ENCODE assay signal across 20 cellular contexts in the genomic region with DNA sequence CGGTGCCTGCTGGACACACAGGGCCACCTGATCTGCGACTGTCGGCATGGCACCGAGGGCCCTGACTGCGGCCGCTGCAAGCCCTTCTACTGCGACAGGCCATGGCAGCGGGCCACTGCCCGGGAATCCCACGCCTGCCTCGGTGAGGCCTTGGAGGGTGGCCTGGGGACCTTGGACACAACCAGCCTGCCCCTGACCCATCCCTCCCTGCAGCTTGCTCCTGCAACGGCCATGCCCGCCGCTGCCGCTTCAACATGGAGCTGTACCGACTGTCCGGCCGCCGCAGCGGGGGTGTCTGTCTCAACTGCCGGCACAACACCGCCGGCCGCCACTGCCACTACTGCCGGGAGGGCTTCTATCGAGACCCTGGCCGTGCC. TPM values are rescaled to one million over a fixed set of nuclear protein-coding genes. Genes with fewer than 3 reads are reported as not detected.
DNase-seq lines count a peak whose midpoint lies in the region; ATAC-seq, FAIRE-seq and TF ChIP-seq lines count a peak whose summit lies in the region.
"Had no signal": no experiment of that assay in that cellular context is flagged by ENCODE, and none has a peak within 500 bp of the region (broad histone marks: within the 10 kb centered on the region; RNA-seq: fewer than 3 reads in every experiment).

No MANE protein-coding gene starts in this region.

- H4K20me1 ChIP-seq in H1 (replicated peaks in 1 of 2; ENCODE audit: control insufficient read depth in 1 of 2, insufficient read depth in 2 of 2, low read length in 2 of 2) = peaks cover 2 to 18% of the 10 kb centered on the region in 2 experiments

- POLR2A ChIA-PET in H1 (lab: Charles Lee; ENCODE audit: partially characterized antibody) = interaction anchor here (1.0 to 3.5 kb wide), 5 partner anchors 13 to 317 kb away, joined by 3 to 20 read pairs (median 3); a partner anchor contains a TSS

- no peak overlapping the region for H2AFZ ChIP-seq in H1 (ENCODE audit: low read length)
- H2AFZ ChIP-seq: GM23248 had no signal

- H3K4me3 Mint-ChIP-seq in IgD-negative memory B cell = peak overlapping the region in 3 of 4 donors; percentile 12 to 73 (median 38)
- H3K4me3 Mint-ChIP-seq: CD4-positive, alpha-beta T cell had no signal

- no peak for TF ChIP-seq RAD21 in H1 (IDR thresholded peaks at IDR 0.05 in 1 of 2, conservative IDR thresholded peaks at IDR 0.05 in 1 of 2; ENCODE audit: low read depth in 2 of 2, low read length in 2 of 2)

- peaks cover 5% of the 10 kb centered on the region; the same call in 1 of the 2 replicates for H3K79me1 ChIP-seq in H1 (ENCODE audit: low read depth, low read length)

- H3K9me3 Mint-ChIP-seq in IgD-negative memory B cell = no peaks in the 10 kb centered on the region
- H3K9me3 Mint-ChIP-seq: CD4-positive, alpha-beta T cell; stimulated activated naive B cell treated with anti-CD40 and anti-IgM and Interleukin-4, amounts not matched to agents 10 μg/mL and 1 μg/mL and 100 μg/mL, for 72 hours had no signal

- H3K36me3 ChIP-seq in H1 (ENCODE audit: control insufficient read depth in 2 of 4, insufficient read depth in 4 of 4, low read length in 3 of 4) = no peaks in the 10 kb centered on the region
- H3K36me3 ChIP-seq: gastroesophageal sphincter, SJCRH30, thyroid gland had no signal

- H2BK12ac ChIP-seq in H1 (ENCODE audit: low read depth, low read length) = peak overlapping the region; percentile 53; the same call in 1 of the 2 replicates

- no peak for FAIRE-seq in H1 (lab: Jason Lieb, UNC)

- H3K4me2 ChIP-seq in H1 (ENCODE audit: insufficient read depth in 1 of 2, low read depth in 2 of 2, low read length in 2 of 2) = peak overlapping the region in 1 of 2 experiments; percentile 75; a peak in 2 of 4 replicates

- peak overlapping the region; percentile 69 for H3K4ac ChIP-seq in H1 (replicated peaks; ENCODE audit: insufficient read length, low read depth, low read length)

- peak overlapping the region; percentile 95 for H3K27ac ChIP-seq in 22Rv1
- no peak overlapping the region for H3K27ac ChIP-seq in H1 (ENCODE audit: low read depth, low read length)
- H3K27ac ChIP-seq: gastroesophageal sphincter, GM23248, SJCRH30, thyroid gland had no signal

- H3K23ac ChIP-seq in H1 (ENCODE audit: insufficient read length) = no peak overlapping the region

- H3K27ac Mint-ChIP-seq in IgD-negative memory B cell = no peak overlapping the region
- H3K27ac Mint-ChIP-seq: CD4-positive, alpha-beta T cell had no signal

- peaks cover 24 to 73% (median 58%) of the 10 kb centered on the region in 4 experiments for H3K27me3 ChIP-seq in H1 (replicated peaks in 1 of 4; ENCODE audit: control insufficient read depth in 3 of 4, extremely low read depth in 1 of 4, insufficient read depth in 3 of 4, low read length in 3 of 4)
- H3K27me3 ChIP-seq: SJCRH30, thyroid gland had no signal

- no peak overlapping the region for H3K14ac ChIP-seq in H1 (ENCODE audit: insufficient read length)

- H3K79me2 ChIP-seq in H1 (ENCODE audit: control insufficient read depth in 1 of 2, insufficient read depth in 2 of 2, low read length in 2 of 2) = 0 out of 4 replicates have a peak, but pooled peaks cover 0 to 2% of the 10 kb centered on the region in 2 experiments

- H4K91ac ChIP-seq in H1 (replicated peaks; ENCODE audit: insufficient read length, low read length) = no peak overlapping the region

- no peaks in the 10 kb centered on the region for H3K36me3 Mint-ChIP-seq in IgD-negative memory B cell

- no peak overlapping the region; the same call in 1 of the 2 replicates for H2AK5ac ChIP-seq in H1 (ENCODE audit: low read depth, low read length)

- no peak overlapping the region for H3K9ac ChIP-seq in H1 (replicated peaks in 1 of 4; ENCODE audit: extremely low read depth in 1 of 4, low read depth in 3 of 4, low read length in 3 of 4)
- H3K9ac ChIP-seq: GM23248 had no signal

- no peak for TF ChIP-seq POLR2A in H1 (IDR thresholded peaks at IDR 0.05; ENCODE audit: control extremely low read depth in 1 of 2, low read depth in 2 of 2, low read length in 2 of 2)

- no peaks in the 10 kb centered on the region for H3K9me3 ChIP-seq in H1 (ENCODE audit: insufficient read depth in 2 of 2, low read depth in 1 of 2, low read length in 1 of 2)
- H3K9me3 ChIP-seq: gastroesophageal sphincter, SJCRH30, thyroid gland had no signal

- no peak overlapping the region; the same call in 1 of the 2 replicates for H3K18ac ChIP-seq in H1 (ENCODE audit: extremely low read depth, low read length)

- CTCF ChIA-PET in H1 (lab: Charles Lee; ENCODE audit: partially characterized antibody) = interaction anchor here (1.0 to 4.0 kb wide), 5 partner anchors 11 to 278 kb away, joined by 3 to 15 read pairs (median 4); a partner anchor contains a TSS

- H2BK15ac ChIP-seq in H1 (ENCODE audit: low read length) = peak overlapping the region; percentile 48; the same call in 1 of the 2 replicates

- H2BK5ac ChIP-seq in H1 (ENCODE audit: low read depth, low read length) = no peak overlapping the region

- no peak for TF ChIP-seq CTCF in 22Rv1 (IDR thresholded peaks at IDR 0.05)
- no peak for TF ChIP-seq CTCF in H1 (IDR thresholded peaks at IDR 0.05; ENCODE audit: control extremely low read depth in 1 of 3, insufficient read depth in 1 of 3, low read depth in 1 of 3, low read length in 3 of 3)

- H2BK120ac ChIP-seq in H1 (replicated peaks; ENCODE audit: low read depth, low read length) = no peak overlapping the region

- H4K8ac ChIP-seq in H1 (ENCODE audit: extremely low read depth, insufficient read depth, low read length) = no peak overlapping the region

- H4K5ac ChIP-seq in H1 (ENCODE audit: insufficient read length, low read depth, low read length) = no peak overlapping the region

- peak in 1 of 2 experiments; percentile 54 for DNase-seq in H1 (ENCODE audit: low read depth in 1 of 2, low spot score in 2 of 2)
- DNase-seq: activated CD4-positive, CD25-positive, alpha-beta regulatory T cell treated with anti-CD3 and anti-CD28 coated beads, Interleukin-2, amount 50 U/mL, for 72 hours; CD4-positive, alpha-beta T cell; DMS79 treated with DMSO at 0.1 percent for 48 hours; dorsolateral prefrontal cortex; erythroblast; GM23248; NCI-H1436 treated with DMSO at 0.1 percent for 48 hours; SJCRH30; stimulated activated naive B cell treated with anti-CD40 and anti-IgM and Interleukin-4, amounts not matched to agents 10 μg/mL and 1 μg/mL and 100 μg/mL, for 72 hours; thyroid gland had no signal

- H3K4me3 ChIP-seq in H1 (ENCODE audit: extremely low read depth in 1 of 4, insufficient read depth in 2 of 4, low read depth in 3 of 4, low read length in 4 of 4) = no peak overlapping the region
- H3K4me3 ChIP-seq: gastroesophageal sphincter, GM23248, thyroid gland had no signal

- peaks cover 0 to 42% (median 27%) of the 10 kb centered on the region in 4 experiments; a peak in 6 of 7 replicates for H3K4me1 ChIP-seq in H1 (replicated peaks in 1 of 4; ENCODE audit: control insufficient read depth in 3 of 4, insufficient read depth in 4 of 4, low read length in 3 of 4)

- peaks cover 8 to 19% (median 12%) of the 10 kb centered on the region in 3 donors for H3K4me1 Mint-ChIP-seq in IgD-negative memory B cell

- H3K23me2 ChIP-seq in H1 (ENCODE audit: low read depth, low read length) = peaks cover 31% of the 10 kb centered on the region; the same call in 1 of the 2 replicates

- TF ChIP-seq EP300 in H1 (IDR thresholded peaks at IDR 0.05; ENCODE audit: borderline replicate concordance in 1 of 2, low read depth in 2 of 2, low read length in 2 of 2) = no peak

- WGBS in H1 (ENCODE audit: extremely low coverage in 1 of 2, insufficient coverage in 1 of 2, insufficient read length in 1 of 2, insufficient replicate concordance in 2 of 2, low coverage in 1 of 2, low lambda C conversion rate in 2 of 2, missing lambda C conversion rate in 1 of 2), 2 experiments = 95% methylated on average over 27 of the region's 27 CpGs; no CpG with 5 or more reads in 1 of the 2 experiments

- ATAC-seq in HG03571 (IDR thresholded peaks at IDR 0.05; ENCODE audit: unreplicated experiment) (no peak), GM19452 (IDR thresholded peaks at IDR 0.05; ENCODE audit: unreplicated experiment) (no peak), GM19467 (IDR thresholded peaks at IDR 0.05; ENCODE audit: unreplicated experiment) (no peak)
- ATAC-seq: gastroesophageal sphincter; stimulated activated naive B cell treated with anti-CD40 and anti-IgM and Interleukin-4, amounts not matched to agents 10 μg/mL and 1 μg/mL and 100 μg/mL, for 72 hours had no signal

- 0 out of 2 replicates have a peak overlapping the region, but pooled peaks have one; percentile 3 for H2BK20ac ChIP-seq in H1 (ENCODE audit: low read length)

- H3K56ac ChIP-seq in H1 (replicated peaks; ENCODE audit: insufficient read length, low read depth, low read length) = no peak overlapping the region

- peaks cover 29% of the 10 kb centered on the region for H3K27me3 Mint-ChIP-seq in IgD-negative memory B cell

RNA-seq across cellular contexts. Expression of a gene that starts 1.4 kb away (rescaled TPM):
- polyA plus RNA-seq in IgD-negative memory B cell (not detected), H1 (2011; rRNA removed) (0.30 and 0.74 TPM in 2 replicates)
- total RNA-seq in H1 (2021; fragmentation: NEBNext Ultra II Directional; extraction: Animal tissue kit (Norgen Biotek cat#: 25700)) = 0.34 and 0.52 TPM in 2 replicates
- polyA plus RNA-seq in H1 (2011; cell fraction: cytosol; rRNA removed) = 0.32 TPM
- 2.5 TPM for polyA plus RNA-seq in H1 (2011; cell fraction: nucleus; rRNA removed)
- 0.08 to 0.20 TPM (median 0.08 TPM) in 3 of 4 replicates, not detected in the other for polyA plus RNA-seq in H1 (2012, experiment 1 of 2)
- polyA plus RNA-seq in H1 (2012, experiment 2 of 2) = 0.10 TPM
- 0.10 TPM for polyA plus RNA-seq in H1 (2013, experiment 1 of 2)
- polyA plus RNA-seq in H1 (2013, experiment 2 of 2) = 0.15 TPM
- polyA minus RNA-seq in H1 (2011; rRNA and poly(A)+ RNA removed) = 0.13 and 0.46 TPM in 2 replicates
- 1.1 TPM for polyA minus RNA-seq in H1 (2011; cell fraction: cytosol; rRNA and poly(A)+ RNA removed)
- 4.2 TPM for polyA minus RNA-seq in H1 (2011; cell fraction: nucleus; rRNA and poly(A)+ RNA removed)
- total RNA-seq: activated CD8-positive, alpha-beta memory T cell treated with anti-CD3 and anti-CD28 coated beads for 36 hours; CD4-positive, alpha-beta T cell; gastroesophageal sphincter; GM23248; MCF 10A; T-helper 2 cell treated with Interferon-gamma antibody and Interleukin-4, amounts not matched to agents 100 ng/mL and 5 ng/mL, for 36 hours had no signal
- polyA plus RNA-seq: GM23248 had no signal

RNA-seq across cellular contexts. Expression of a gene that starts 2.5 kb away (rescaled TPM):
- polyA plus RNA-seq in IgD-negative memory B cell = 3.3 TPM
- total RNA-seq in H1 (2021; fragmentation: NEBNext Ultra II Directional; extraction: Animal tissue kit (Norgen Biotek cat#: 25700)) = 18.6 and 21.5 TPM in 2 replicates
- 8.7 and 13.3 TPM in 2 replicates for polyA plus RNA-seq in H1 (2011; rRNA removed)
- 9.4 TPM for polyA plus RNA-seq in H1 (2011; cell fraction: cytosol; rRNA removed)
- 22.2 TPM for polyA plus RNA-seq in H1 (2011; cell fraction: nucleus; rRNA removed)
- 7.7 to 10.3 TPM (median 9.2 TPM) in 4 replicates for polyA plus RNA-seq in H1 (2012, experiment 1 of 2)
- polyA plus RNA-seq in H1 (2012, experiment 2 of 2) = 4.2 TPM
- polyA plus RNA-seq in H1 (2013, experiment 1 of 2) = 7.5 TPM
- polyA plus RNA-seq in H1 (2013, experiment 2 of 2) = 7.0 TPM
- polyA minus RNA-seq in H1 (2011; rRNA and poly(A)+ RNA removed) = 13.1 and 14.6 TPM in 2 replicates
- polyA minus RNA-seq in H1 (2011; cell fraction: cytosol; rRNA and poly(A)+ RNA removed) = 15.0 TPM
- 13.0 TPM for polyA minus RNA-seq in H1 (2011; cell fraction: nucleus; rRNA and poly(A)+ RNA removed)

RNA-seq across cellular contexts. Expression of a gene that starts 12.6 kb away (rescaled TPM):
- polyA plus RNA-seq in IgD-negative memory B cell (1.0 TPM), H1 (2011; rRNA removed) (55.6 and 71.2 TPM in 2 replicates)
- total RNA-seq in H1 (2021; fragmentation: NEBNext Ultra II Directional; extraction: Animal tissue kit (Norgen Biotek cat#: 25700)) = 54.2 and 54.6 TPM in 2 replicates
- polyA plus RNA-seq in H1 (2011; cell fraction: cytosol; rRNA removed) = 57.9 TPM
- polyA plus RNA-seq in H1 (2011; cell fraction: nucleus; rRNA removed) = 227 TPM
- polyA plus RNA-seq in H1 (2012, experiment 1 of 2) = 41.6 to 54.3 TPM (median 48.8 TPM) in 4 replicates
- polyA plus RNA-seq in H1 (2012, experiment 2 of 2) = 45.5 TPM
- polyA plus RNA-seq in H1 (2013, experiment 1 of 2) = 32.6 TPM
- 32.0 TPM for polyA plus RNA-seq in H1 (2013, experiment 2 of 2)
- polyA minus RNA-seq in H1 (2011; rRNA and poly(A)+ RNA removed) = 17.1 and 20.1 TPM in 2 replicates
- 27.2 TPM for polyA minus RNA-seq in H1 (2011; cell fraction: cytosol; rRNA and poly(A)+ RNA removed)
- polyA minus RNA-seq in H1 (2011; cell fraction: nucleus; rRNA and poly(A)+ RNA removed) = 66.0 TPM

RNA-seq across cellular contexts. Expression of a gene that starts 41.3 kb away (rescaled TPM):
- polyA plus RNA-seq in IgD-negative memory B cell = 105 TPM
- total RNA-seq in H1 (2021; fragmentation: NEBNext Ultra II Directional; extraction: Animal tissue kit (Norgen Biotek cat#: 25700)) = 176 and 199 TPM in 2 replicates
- polyA plus RNA-seq in H1 (2011; rRNA removed) = 125 and 218 TPM in 2 replicates
- polyA plus RNA-seq in H1 (2011; cell fraction: cytosol; rRNA removed) = 35.7 TPM
- 80.2 TPM for polyA plus RNA-seq in H1 (2011; cell fraction: nucleus; rRNA removed)
- polyA plus RNA-seq in H1 (2012, experiment 1 of 2) = 161 to 288 TPM (median 238 TPM) in 4 replicates
- polyA plus RNA-seq in H1 (2012, experiment 2 of 2) = 371 TPM
- polyA plus RNA-seq in H1 (2013, experiment 1 of 2) = 359 TPM
- polyA plus RNA-seq in H1 (2013, experiment 2 of 2) = 478 TPM
- 15.2 and 20.3 TPM in 2 replicates for polyA minus RNA-seq in H1 (2011; rRNA and poly(A)+ RNA removed)
- 225 TPM for polyA minus RNA-seq in H1 (2011; cell fraction: cytosol; rRNA and poly(A)+ RNA removed)
- polyA minus RNA-seq in H1 (2011; cell fraction: nucleus; rRNA and poly(A)+ RNA removed) = 36.2 TPM

RNA-seq across cellular contexts. Expression of a gene that starts 43.2 kb away (rescaled TPM):
- polyA plus RNA-seq in IgD-negative memory B cell = 5.6 TPM
- 54.3 and 55.9 TPM in 2 replicates for total RNA-seq in H1 (2021; fragmentation: NEBNext Ultra II Directional; extraction: Animal tissue kit (Norgen Biotek cat#: 25700))
- polyA plus RNA-seq in H1 (2011; rRNA removed) = 15.4 and 25.5 TPM in 2 replicates
- 19.4 TPM for polyA plus RNA-seq in H1 (2011; cell fraction: cytosol; rRNA removed)
- polyA plus RNA-seq in H1 (2011; cell fraction: nucleus; rRNA removed) = 33.2 TPM
- 28.0 to 37.5 TPM (median 33.7 TPM) in 4 replicates for polyA plus RNA-seq in H1 (2012, experiment 1 of 2)
- polyA plus RNA-seq in H1 (2012, experiment 2 of 2) = 38.2 TPM
- 21.7 TPM for polyA plus RNA-seq in H1 (2013, experiment 1 of 2)
- polyA plus RNA-seq in H1 (2013, experiment 2 of 2) = 21.4 TPM
- polyA minus RNA-seq in H1 (2011; rRNA and poly(A)+ RNA removed) = 41.3 and 59.4 TPM in 2 replicates
- polyA minus RNA-seq in H1 (2011; cell fraction: cytosol; rRNA and poly(A)+ RNA removed) = 33.2 TPM
- polyA minus RNA-seq in H1 (2011; cell fraction: nucleus; rRNA and poly(A)+ RNA removed) = 36.2 TPM

Comparison
In these comparisons a context has a peak if more than half of its experiments do, and no peak if none do; other contexts are left out.
1. RNA of a gene that starts 12.6 kb away (polyA plus RNA-seq): 32.0 to 227 TPM in H1; 1.0 TPM in IgD-negative memory B cell (single experiment); every median in the first group is over 10 times any median in the second.